ENCODE assay signal across 2 cellular contexts in the genomic region with DNA sequence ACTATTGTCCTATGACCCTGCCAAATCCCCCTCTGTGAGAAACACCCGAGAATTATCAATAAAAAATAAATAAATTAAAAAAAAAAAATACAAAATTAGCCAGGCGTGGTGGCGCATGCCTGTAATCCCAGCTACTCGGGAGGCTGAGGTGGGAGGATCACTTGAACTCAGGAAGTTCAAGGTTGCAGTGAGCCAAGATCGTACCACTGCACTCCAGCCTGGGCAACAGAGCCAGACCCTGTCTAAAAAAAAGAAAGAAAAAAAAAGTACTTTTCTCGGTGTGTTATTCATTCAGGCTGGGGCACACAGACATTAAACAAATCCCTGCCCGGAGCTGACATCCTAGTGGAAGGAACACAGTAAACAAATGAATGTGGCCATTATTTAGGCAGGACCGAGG. TPM values are rescaled to one million over a fixed set of nuclear protein-coding genes. Genes with fewer than 3 reads are reported as not detected.
"Had no signal": no experiment of that assay in that cellular context is flagged by ENCODE, and none has a peak within 500 bp of the region (broad histone marks: within the 10 kb centered on the region; RNA-seq: fewer than 3 reads in every experiment).

No MANE protein-coding gene starts in this region.

RNA-seq across cellular contexts. Expression of a gene that starts 9.1 kb away (rescaled TPM):
- total RNA-seq: ureter, uterus had no signal
